ENCODE assay signal across 10 cellular contexts in the genomic region with DNA sequence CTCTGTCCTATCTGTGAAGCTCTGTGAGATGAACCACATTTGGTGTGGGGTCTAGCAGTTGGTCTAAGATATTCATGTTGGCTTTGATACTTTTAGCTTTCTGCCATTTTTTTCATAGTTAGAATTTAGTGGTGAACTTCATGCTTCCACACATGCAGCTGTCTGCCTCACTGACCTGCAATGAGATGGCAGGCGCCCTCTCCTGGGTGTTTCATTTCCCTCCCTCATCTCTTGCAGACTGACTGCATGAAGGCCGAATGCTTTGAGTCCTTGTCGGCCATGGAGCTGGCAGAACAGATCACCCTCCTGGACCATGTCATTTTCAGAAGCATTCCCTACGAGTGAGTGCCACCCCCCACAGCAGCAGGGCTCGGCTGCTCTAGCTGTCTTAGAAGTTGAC. TPM values are rescaled to one million over a fixed set of nuclear protein-coding genes. Genes with fewer than 3 reads are reported as not detected.
A peak's percentile ranks its signal among the peaks of the same experiment; 100 is the strongest.
DNase-seq lines count a peak whose midpoint lies in the region; ATAC-seq and TF ChIP-seq lines count a peak whose summit lies in the region.
"Had no signal": no experiment of that assay in that cellular context is flagged by ENCODE, and none has a peak within 500 bp of the region (broad histone marks: within the 10 kb centered on the region; RNA-seq: fewer than 3 reads in every experiment).

No MANE protein-coding gene starts in this region.

- H3K36me3 Mint-ChIP-seq in CD4-positive, alpha-beta T cell (ENCODE audit: low read depth): peaks cover 90% of the 10 kb centered on the region
- H3K36me3 Mint-ChIP-seq: activated naive CD8-positive, alpha-beta T cell treated with anti-CD3 and anti-CD28 coated beads, Interleukin-2, amount 10 ng/mL, durations not matched to agents 7 days and 5 days had no signal

- no peaks in the 10 kb centered on the region for H3K4me1 Mint-ChIP-seq in CD4-positive, alpha-beta T cell (ENCODE audit: low read depth)
- H3K4me1 Mint-ChIP-seq: activated naive CD8-positive, alpha-beta T cell treated with anti-CD3 and anti-CD28 coated beads, Interleukin-2, amount 10 ng/mL, durations not matched to agents 7 days and 5 days had no signal

- CTCF ChIA-PET in CD4-positive, alpha-beta T cell (lab: Charles Lee): interaction anchor here (1.5 kb wide), 1 partner anchor 12 kb away, joined by 3 read pairs; no protein-coding TSS in a partner anchor

- intact Hi-C loops in CD4-positive, alpha-beta T cell (cut with DNase I, micrococcal nuclease): no loop called here

- H3K4me3 Mint-ChIP-seq in CD4-positive, alpha-beta T cell: no peak overlapping the region
- H3K4me3 Mint-ChIP-seq: activated naive CD8-positive, alpha-beta T cell treated with anti-CD3 and anti-CD28 coated beads, Interleukin-2, amount 10 ng/mL, durations not matched to agents 7 days and 5 days had no signal

- H3K27me3 Mint-ChIP-seq in CD4-positive, alpha-beta T cell: no peaks in the 10 kb centered on the region
- H3K27me3 Mint-ChIP-seq: activated naive CD8-positive, alpha-beta T cell treated with anti-CD3 and anti-CD28 coated beads, Interleukin-2, amount 10 ng/mL, durations not matched to agents 7 days and 5 days had no signal

- TF ChIP-seq CTCF in astrocyte of the spinal cord (IDR thresholded peaks at IDR 0.05; ENCODE audit: low read depth, low read length): peak; percentile 34
- no peak for TF ChIP-seq CTCF in CD4-positive, alpha-beta T cell (IDR thresholded peaks at IDR 0.05)

- POLR2A ChIA-PET in CD4-positive, alpha-beta T cell (lab: Charles Lee): no interaction called here

- H3K27ac Mint-ChIP-seq in CD4-positive, alpha-beta T cell: no peak overlapping the region
- H3K27ac Mint-ChIP-seq: activated naive CD8-positive, alpha-beta T cell treated with anti-CD3 and anti-CD28 coated beads, Interleukin-2, amount 10 ng/mL, durations not matched to agents 7 days and 5 days had no signal

- H3K4me3 ChIP-seq in astrocyte of the spinal cord (ENCODE audit: low read depth, low read length): no peak overlapping the region

- no peaks in the 10 kb centered on the region for H3K27me3 ChIP-seq in CD4-positive, alpha-beta T cell (ENCODE audit: control insufficient read depth, insufficient read depth, low read length)

- peak; percentile 27 for DNase-seq in GM03348 (ENCODE audit: low spot score)
- DNase-seq in HT1080 (ENCODE audit: low read depth): peak; percentile 11
- DNase-seq in astrocyte of the spinal cord (ENCODE audit: low read depth, low spot score): peak; percentile 10
- DNase-seq in myocyte (ENCODE audit: low read depth): peak; percentile 50
- no peak for DNase-seq in activated effector memory CD4-positive, alpha-beta T cell treated with anti-CD3 and anti-CD28 coated beads, Interleukin-2, amount 50 U/mL, for 16 hours
- no peak for DNase-seq in activated CD4-positive, CD25-positive, alpha-beta regulatory T cell treated with anti-CD3 and anti-CD28 coated beads, Interleukin-2, amount 50 U/mL, for 72 hours
- no peak for DNase-seq in CD4-positive, alpha-beta T cell
- DNase-seq: activated naive CD8-positive, alpha-beta T cell treated with anti-CD3 and anti-CD28 coated beads, Interleukin-2, amount 10 ng/mL, durations not matched to agents 7 days and 5 days; midbrain; NCI-H446 had no signal

- H3K9me3 ChIP-seq in CD4-positive, alpha-beta T cell (ENCODE audit: control insufficient read depth, low read length): no peaks in the 10 kb centered on the region

- in situ Hi-C loops in astrocyte of the spinal cord (cut with HindIII; ENCODE audit: low sequenced_read_pairs): no loop called here

- ATAC-seq in CD4-positive, alpha-beta T cell (ENCODE audit: poor library complexity): no peak

- no peak overlapping the region for H3K27ac ChIP-seq in CD4-positive, alpha-beta T cell (ENCODE audit: low read depth, low read length)

- no peaks in the 10 kb centered on the region for H3K9me3 Mint-ChIP-seq in CD4-positive, alpha-beta T cell
- H3K9me3 Mint-ChIP-seq: activated naive CD8-positive, alpha-beta T cell treated with anti-CD3 and anti-CD28 coated beads, Interleukin-2, amount 10 ng/mL, durations not matched to agents 7 days and 5 days had no signal

RNA-seq across cellular contexts. Expression of gene CKMT2, which starts 26.1 kb away (rescaled TPM):
- not detected in 2 replicates for total RNA-seq in HT1080 (2014; rRNA removed; shearing (Covaris generic))
- not detected in 2 replicates for polyA plus RNA-seq in HT1080 (2015; cell fraction: cytosol; rRNA removed)
- not detected in 2 replicates for polyA plus RNA-seq in HT1080 (2015; cell fraction: nucleus; rRNA removed)
- total RNA-seq in myocyte: 1.7 and 5.8 TPM in 2 replicates
- 2.8 TPM for polyA plus RNA-seq in myocyte (2012)
- under 1 TPM; 0.17 to 0.27 TPM for total RNA-seq in CD4-positive, alpha-beta T cell
- total RNA-seq: activated naive CD8-positive, alpha-beta T cell treated with anti-CD3 and anti-CD28 coated beads, Interleukin-2, amount 10 ng/mL, durations not matched to agents 7 days and 5 days had no signal

Comparison
In these comparisons a context has a peak if more than half of its experiments do, and no peak if none do; other contexts are left out.
1. DNase-seq: peak in GM03348 (single experiment), HT1080 (single experiment), astrocyte of the spinal cord (single experiment) and myocyte (single experiment); none in activated effector memory CD4-positive, alpha-beta T cell treated with anti-CD3 and anti-CD28 coated beads, Interleukin-2, amount 50 U/mL, for 16 hours (single experiment), activated CD4-positive, CD25-positive, alpha-beta regulatory T cell treated with anti-CD3 and anti-CD28 coated beads, Interleukin-2, amount 50 U/mL, for 72 hours (single experiment) and CD4-positive, alpha-beta T cell (0 of 10).